Comparison of ENCODE assay signal across 7 cellular contexts in the genomic region with DNA sequence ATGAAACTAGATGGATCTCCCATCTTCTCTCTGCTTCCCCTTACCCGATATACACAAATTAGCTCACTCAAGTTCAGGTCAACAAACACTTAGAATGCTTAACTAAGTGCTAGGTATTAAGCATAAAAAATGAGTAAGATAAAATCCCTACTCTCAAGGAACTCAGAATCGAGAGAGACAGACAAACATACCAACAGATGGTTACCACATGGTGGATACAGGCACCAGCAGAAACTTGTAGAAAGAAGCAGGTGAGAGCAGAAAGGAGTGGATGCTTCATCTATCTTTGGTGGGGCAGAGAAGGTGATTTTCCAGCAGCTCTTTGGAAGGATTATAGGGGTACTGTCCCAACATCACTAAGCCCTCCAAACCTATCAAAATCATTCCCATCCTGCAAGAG. TPM values are rescaled to one million over a fixed set of nuclear protein-coding genes. Genes with fewer than 3 reads are reported as not detected.
"Had no signal": no experiment of that assay in that cellular context is flagged by ENCODE, and none has a peak within 500 bp of the region (broad histone marks: within the 10 kb centered on the region; RNA-seq: fewer than 3 reads in every experiment).

No MANE protein-coding gene starts in this region.

- H3K4me3 ChIP-seq: GM23248, HAP-1 had no signal

- H3K9ac ChIP-seq: GM23248 had no signal

- DNase-seq: GOT3, H7, KBM-7 had no signal

- H3K36me3 ChIP-seq: HAP-1 had no signal

- H3K27ac ChIP-seq: GM23248, HL-60 had no signal

- H3K4me1 ChIP-seq: HAP-1 had no signal

- H3K9me3 ChIP-seq: HAP-1 had no signal

- H2AFZ ChIP-seq: GM23248 had no signal

RNA-seq across cellular contexts. Expression of a gene that starts 32.2 kb away (rescaled TPM):
- polyA plus RNA-seq: GM23248, IgD-negative memory B cell had no signal
